In genomic region chr5:22708770-22709328, GRCh38 we compare ENCODE assay signal across 13 cellular contexts.
DNase-seq lines count a peak whose midpoint lies in the region; TF ChIP-seq lines count a peak whose summit lies in the region.
"Had no signal": no experiment of that assay in that cellular context is flagged by ENCODE, and none has a peak within 500 bp of the region (broad histone marks: within the 10 kb centered on the region; RNA-seq: fewer than 3 reads in every experiment).

No MANE protein-coding gene starts in this region.

- H3K4me1 ChIP-seq in Loucy (ENCODE audit: insufficient read depth, low read length, poor library complexity, severe bottlenecking), result no peaks in the 10 kb centered on the region
- H3K4me1 ChIP-seq in endodermal cell (ENCODE audit: control insufficient read depth, insufficient read depth, low read length), result no peaks in the 10 kb centered on the region
- no peaks in the 10 kb centered on the region for H3K4me1 ChIP-seq in neural progenitor cell
- no peaks in the 10 kb centered on the region for H3K4me1 ChIP-seq in trophoblast cell (ENCODE audit: control insufficient read depth in 1 of 2, insufficient read depth in 2 of 2, low read length in 2 of 2)
- H3K4me1 ChIP-seq: BLaER1 treated with 17β-estradiol and CSF1 and Interleukin-3, amounts not matched to agents 10 nM and 100 nM had no signal

- H3K4ac ChIP-seq in trophoblast cell (ENCODE audit: low read depth, low read length), result no peak overlapping the region

- WGBS in endodermal cell (ENCODE audit: insufficient coverage in 1 of 2, insufficient read length in 1 of 2), 2 experiments, result 86 to 89% methylated on average over 9 of the region's 9 CpGs
- WGBS in trophoblast cell (ENCODE audit: extremely low coverage, insufficient coverage, insufficient read length), result no CpG with 5 or more reads among the region's 9 CpGs

- H4K20me1 ChIP-seq in Loucy (ENCODE audit: insufficient read depth, low read length, poor library complexity, severe bottlenecking) (no peaks in the 10 kb centered on the region), neural progenitor cell (ENCODE audit: low read depth) (no peaks in the 10 kb centered on the region)
- H4K20me1 ChIP-seq: BLaER1 treated with 17β-estradiol and CSF1 and Interleukin-3, amounts not matched to agents 10 nM and 100 nM had no signal

- H3K9me2 ChIP-seq in Loucy (replicated peaks; ENCODE audit: low read depth, low read length), result no peaks in the 10 kb centered on the region

- H3F3A ChIP-seq in Loucy (ENCODE audit: low read depth) (no peaks in the 10 kb centered on the region), neural progenitor cell (ENCODE audit: low read depth) (no peaks in the 10 kb centered on the region)

- peak; percentile 17 for DNase-seq in D341Med (ENCODE audit: low spot score)
- DNase-seq in endodermal cell, result peak; percentile 72
- DNase-seq in neural progenitor cell (ENCODE audit: low spot score), result peak; percentile 61
- no peak for DNase-seq in stimulated activated CD4-positive, alpha-beta T cell treated with anti-CD3 and anti-CD28 coated beads, Interleukin-4, amount 100 ng/mL, for 1 hour
- DNase-seq in trophoblast cell, result no peak
- DNase-seq in NOMO-1 (lab: John Stamatoyannopoulos, UW; ENCODE audit: unreplicated experiment in 2 of 2), result no peak
- DNase-seq: COR-L47, KBM-7, NCI-H1092, NCI-H1694, NCI-H510A had no signal

- TF ChIP-seq CTCF in Loucy (conservative IDR thresholded peaks at IDR 0.05; ENCODE audit: low read length), result 0 out of 2 replicates have a peak, but pooled peaks have one; percentile 12
- peak; percentile 69 for TF ChIP-seq CTCF in endodermal cell (conservative IDR thresholded peaks at IDR 0.05)
- TF ChIP-seq CTCF in neural progenitor cell (IDR thresholded peaks at IDR 0.05), result peak; percentile 47

- no peak overlapping the region for H3K14ac ChIP-seq in trophoblast cell (ENCODE audit: low read length)

- H3K4me3 Mint-ChIP-seq in endodermal cell (no peak overlapping the region), neural progenitor cell (no peak overlapping the region)

- H2BK120ac ChIP-seq in trophoblast cell (ENCODE audit: insufficient read depth, low read length, poor library complexity), result no peak overlapping the region

- H3K9me3 Mint-ChIP-seq in endodermal cell, result no peaks in the 10 kb centered on the region
- H3K9me3 Mint-ChIP-seq in neural progenitor cell, result no peaks in the 10 kb centered on the region

- no peaks in the 10 kb centered on the region for H3K36me3 ChIP-seq in Loucy (ENCODE audit: insufficient read depth, low read length)
- no peaks in the 10 kb centered on the region for H3K36me3 ChIP-seq in endodermal cell (ENCODE audit: control insufficient read depth, insufficient read depth, low read length)
- H3K36me3 ChIP-seq in neural progenitor cell, result no peaks in the 10 kb centered on the region
- H3K36me3 ChIP-seq in trophoblast cell (ENCODE audit: control insufficient read depth in 1 of 2, insufficient read depth in 2 of 2, low read length in 2 of 2), result no peaks in the 10 kb centered on the region
- H3K36me3 ChIP-seq: BLaER1 treated with 17β-estradiol and CSF1 and Interleukin-3, amounts not matched to agents 10 nM and 100 nM had no signal

- no peak overlapping the region for H4K12ac ChIP-seq in trophoblast cell (ENCODE audit: low read depth, low read length)

- no peak overlapping the region for H2AFZ ChIP-seq in Loucy (ENCODE audit: low read length)
- H2AFZ ChIP-seq in neural progenitor cell (replicated peaks), result peak overlapping the region; percentile 63
- H2AFZ ChIP-seq in trophoblast cell (ENCODE audit: insufficient read depth, low read length, poor library complexity), result no peak overlapping the region

- no peak overlapping the region for H2BK12ac ChIP-seq in trophoblast cell (ENCODE audit: low read length)

- H3K18ac ChIP-seq in trophoblast cell (ENCODE audit: low read length), result no peak overlapping the region

- H3K36me3 Mint-ChIP-seq in endodermal cell (ENCODE audit: low read depth) (no peaks in the 10 kb centered on the region), neural progenitor cell (no peaks in the 10 kb centered on the region)

- H3K9ac ChIP-seq in Loucy (ENCODE audit: low read depth, low read length, poor library complexity, severe bottlenecking), result no peak overlapping the region
- no peak overlapping the region for H3K9ac ChIP-seq in endodermal cell (ENCODE audit: extremely low read depth, low read length, poor library complexity, severe bottlenecking)
- no peak overlapping the region for H3K9ac ChIP-seq in neural progenitor cell
- H3K9ac ChIP-seq in trophoblast cell (ENCODE audit: low read length), result no peak overlapping the region
- H3K9ac ChIP-seq: BLaER1 treated with 17β-estradiol and CSF1 and Interleukin-3, amounts not matched to agents 10 nM and 100 nM had no signal

- no peaks in the 10 kb centered on the region for H3K79me1 ChIP-seq in trophoblast cell (ENCODE audit: low read length)

- H3K27ac ChIP-seq in endodermal cell (ENCODE audit: low read depth, low read length) (no peak overlapping the region), neural progenitor cell (no peak overlapping the region), trophoblast cell (ENCODE audit: low read depth, low read length) (no peak overlapping the region)
- H3K27ac ChIP-seq: BLaER1 treated with 17β-estradiol and CSF1 and Interleukin-3, amounts not matched to agents 10 nM and 100 nM had no signal

- H3K9me3 ChIP-seq in Loucy (ENCODE audit: insufficient read depth, low read depth, low read length) (no peaks in the 10 kb centered on the region), endodermal cell (ENCODE audit: control insufficient read depth, low read length) (no peaks in the 10 kb centered on the region), neural progenitor cell (ENCODE audit: low read depth) (no peaks in the 10 kb centered on the region), trophoblast cell (ENCODE audit: insufficient read depth, low read depth, low read length) (no peaks in the 10 kb centered on the region)
- H3K9me3 ChIP-seq: BLaER1 treated with 17β-estradiol and CSF1 and Interleukin-3, amounts not matched to agents 10 nM and 100 nM had no signal

- H4K91ac ChIP-seq in trophoblast cell (ENCODE audit: low read depth, low read length), result no peak overlapping the region

- no peak overlapping the region for H2AK5ac ChIP-seq in trophoblast cell (ENCODE audit: low read length)

- no peak overlapping the region for H2BK5ac ChIP-seq in trophoblast cell (ENCODE audit: low read depth, low read length, poor library complexity)

- H3K79me2 ChIP-seq in Loucy (ENCODE audit: insufficient read depth, low read length) (no peaks in the 10 kb centered on the region), neural progenitor cell (ENCODE audit: low read depth) (no peaks in the 10 kb centered on the region), trophoblast cell (ENCODE audit: control insufficient read depth, insufficient read depth, low read length, poor library complexity) (no peaks in the 10 kb centered on the region)

- H3K27ac Mint-ChIP-seq in endodermal cell, result no peak overlapping the region
- H3K27ac Mint-ChIP-seq in neural progenitor cell, result no peak overlapping the region

- H3K4me1 Mint-ChIP-seq in endodermal cell, result no peaks in the 10 kb centered on the region
- no peaks in the 10 kb centered on the region for H3K4me1 Mint-ChIP-seq in neural progenitor cell

- H4K8ac ChIP-seq in trophoblast cell (ENCODE audit: low read depth, low read length), result no peak overlapping the region

- H3K27me3 ChIP-seq in Loucy (ENCODE audit: insufficient read depth, low read length, poor library complexity, severe bottlenecking) (no peaks in the 10 kb centered on the region), endodermal cell (ENCODE audit: control insufficient read depth, insufficient read depth, low read length, poor library complexity, severe bottlenecking) (no peaks in the 10 kb centered on the region), neural progenitor cell (no peaks in the 10 kb centered on the region), trophoblast cell (ENCODE audit: insufficient read depth, low read length) (no peaks in the 10 kb centered on the region)
- H3K27me3 ChIP-seq: BLaER1 treated with 17β-estradiol and CSF1 and Interleukin-3, amounts not matched to agents 10 nM and 100 nM had no signal

- no peak overlapping the region for H3K4me2 ChIP-seq in Loucy (ENCODE audit: low read depth, low read length, poor library complexity, severe bottlenecking)
- no peak overlapping the region for H3K4me2 ChIP-seq in neural progenitor cell
- H3K4me2 ChIP-seq in trophoblast cell (ENCODE audit: low read length), result no peak overlapping the region
- H3K4me2 ChIP-seq: BLaER1 treated with 17β-estradiol and CSF1 and Interleukin-3, amounts not matched to agents 10 nM and 100 nM had no signal

- no peak overlapping the region for H3K23ac ChIP-seq in trophoblast cell (ENCODE audit: low read length)

- H3K4me3 ChIP-seq in Loucy (ENCODE audit: low read length, poor library complexity, severe bottlenecking) (no peak overlapping the region), endodermal cell (ENCODE audit: low read length) (no peak overlapping the region), neural progenitor cell (no peak overlapping the region), trophoblast cell (ENCODE audit: low read depth, low read length) (no peak overlapping the region)
- H3K4me3 ChIP-seq: BLaER1 treated with 17β-estradiol and CSF1 and Interleukin-3, amounts not matched to agents 10 nM and 100 nM had no signal

- H3K27me3 Mint-ChIP-seq in endodermal cell (ENCODE audit: insufficient read depth), result no peaks in the 10 kb centered on the region
- H3K27me3 Mint-ChIP-seq in neural progenitor cell (ENCODE audit: insufficient read depth, low read depth), result no peaks in the 10 kb centered on the region

Comparison
In these comparisons a context has a peak if more than half of its experiments do, and no peak if none do; other contexts are left out.
1. DNase-seq: peak in D341Med (single experiment), endodermal cell (single experiment) and neural progenitor cell (single experiment); none in stimulated activated CD4-positive, alpha-beta T cell treated with anti-CD3 and anti-CD28 coated beads, Interleukin-4, amount 100 ng/mL, for 1 hour (single experiment), trophoblast cell (0 of 2) and NOMO-1 (0 of 2).
2. CTCF ChIP-seq: peak in every context shown above with its lines; median percentile 69 in endodermal cell; 47 in neural progenitor cell; 12 in Loucy.